In the genomic region with DNA sequence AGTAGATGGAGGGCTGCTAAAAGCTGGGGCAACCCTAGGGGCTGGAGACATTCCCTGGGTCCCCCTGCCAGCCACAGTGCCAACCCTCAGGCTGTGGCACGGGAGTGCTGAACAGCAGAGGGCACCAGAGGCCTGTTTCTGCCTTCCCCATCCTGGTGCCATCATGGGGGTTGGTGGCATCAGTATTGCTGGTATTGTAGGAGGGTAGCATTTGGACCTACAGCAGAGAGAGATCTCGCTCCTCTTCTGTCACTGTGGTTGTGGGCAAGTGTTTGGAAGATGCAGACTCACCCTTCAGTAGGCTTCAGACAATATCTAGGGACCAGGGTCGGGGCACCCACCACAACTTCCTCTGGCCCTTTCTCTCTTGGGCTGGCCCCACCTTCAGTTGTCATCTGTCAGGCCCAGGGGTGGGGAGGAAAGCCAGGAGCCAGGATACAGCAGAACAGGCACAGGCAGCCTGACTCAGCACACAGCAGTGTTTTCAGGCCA, we compare ENCODE assay signal across 8 cellular contexts.
DNase-seq lines count a peak whose midpoint lies in the region; ATAC-seq, FAIRE-seq and TF ChIP-seq lines count a peak whose summit lies in the region.

No MANE protein-coding gene starts in this region.

- H2AFZ ChIP-seq in HepG2 (ENCODE audit: low read length) = no peak overlapping the region

- no peak overlapping the region for H3K4me2 ChIP-seq in HepG2 (ENCODE audit: low read depth, low read length)

- H3K9ac ChIP-seq in HepG2 (ENCODE audit: insufficient read depth, low read depth, low read length) = no peak overlapping the region

- in situ Hi-C loops in HepG2 (cut with HindIII; ENCODE audit: extremely low pct_ligation_motif_present, low pct_unique_long_range_greater_than_20kb) = loop anchor here (25.0 kb wide), 1 partner anchor 561 kb away; no protein-coding TSS in a partner anchor

- intact Hi-C loops in HepG2 (cut with micrococcal nuclease; ENCODE audit: unreplicated experiment) = no loop called here

- CTCF ChIA-PET in HepG2 (lab: Yijun Ruan, JAX; ENCODE audit: low intra/inter-chr PET ratio, low total read pairs) = no interaction called here

- TF ChIP-seq EP300 in HepG2 (IDR thresholded peaks at IDR 0.05; ENCODE audit: low read depth in 2 of 2, low read length in 2 of 2) (no peak), HepG2 (CRISPR knock-in tag; IDR thresholded peaks at IDR 0.05; ENCODE audit: borderline replicate concordance) (no peak)

- H3K27ac ChIP-seq in HepG2 (ENCODE audit: extremely low read length, insufficient read depth, low read length) = no peak overlapping the region

- peak; percentile 71 for TF ChIP-seq CTCF in GM12865 (IDR thresholded peaks at IDR 0.05; ENCODE audit: insufficient read depth, low read depth, low read length, missing control alignments)
- peak; percentile 63 for TF ChIP-seq CTCF in HepG2 (CRISPR knock-in tag; IDR thresholded peaks at IDR 0.05)

- peaks cover 13 to 96% of the 10 kb centered on the region in 2 experiments; a peak in 4 of 5 replicates for H3K27me3 ChIP-seq in HepG2 (ENCODE audit: control insufficient read depth in 1 of 2, insufficient read depth in 2 of 2, low read length in 2 of 2)

- H3K4me3 ChIP-seq in GM12865 (ENCODE audit: low read depth, low read length) = no peak overlapping the region
- H3K4me3 ChIP-seq in HepG2 (replicated peaks in 1 of 3; ENCODE audit: insufficient read depth in 1 of 3, low read depth in 2 of 3, low read length in 3 of 3) = no peak overlapping the region

- H3K79me2 ChIP-seq in HepG2 (ENCODE audit: insufficient read depth, low read length) = no peaks in the 10 kb centered on the region

- no TSS peak for BruUV-seq in HepG2 (replicated peaks; lab: Mats Ljungman, UMichigan)

- no peak for FAIRE-seq in HepG2 (lab: Jason Lieb, UNC)

- peaks cover 65% of the 10 kb centered on the region; the same call in 1 of the 2 replicates for H4K20me1 ChIP-seq in HepG2 (ENCODE audit: insufficient read depth, low read length)

- H3K9me3 ChIP-seq in HepG2 (ENCODE audit: low read length) = no peaks in the 10 kb centered on the region

- DNase-seq in GM12865 (ENCODE audit: low read depth) (peak; percentile 38), NCI-H2029 (lab: John Stamatoyannopoulos, UW) (peak; percentile 30), HepG2 (ENCODE audit: low spot score) (no peak)
- peak; percentile 56 for DNase-seq in central memory CD4-positive, alpha-beta T cell
- DNase-seq in stimulated activated CD8-positive, alpha-beta memory T cell treated with anti-CD3 and anti-CD28 coated beads, Interleukin-12 subunit alpha, Interleukin-12 subunit beta, amount 100 ng/mL, for 4 hours (ENCODE audit: low read depth) = peak; percentile 47

- H3K36me3 ChIP-seq in HepG2 (replicated peaks in 1 of 2; ENCODE audit: control insufficient read depth in 1 of 2, insufficient read depth in 2 of 2, low read length in 2 of 2) = no peaks in the 10 kb centered on the region

- POLR2A ChIA-PET in HepG2 (lab: Yijun Ruan, JAX) = no interaction called here

- WGBS in HepG2 (ENCODE audit: low lambda C conversion rate) = 0% methylated on average over 3 of the region's 3 CpGs

- ATAC-seq in activated CD4-positive, CD25-positive, alpha-beta regulatory T cell treated with anti-CD3 and anti-CD28 coated beads, Interleukin-2, amount 50 U/mL, for 24 hours = peak; percentile 47 to 48
- peak; percentile 41 for ATAC-seq in HepG2
- no peak for ATAC-seq in HG03108 (IDR thresholded peaks at IDR 0.05; ENCODE audit: unreplicated experiment)
- ATAC-seq in GM21529 (IDR thresholded peaks at IDR 0.05; ENCODE audit: unreplicated experiment) = no peak

- H3K4me1 ChIP-seq in HepG2 (ENCODE audit: insufficient read depth, low read length) = peaks cover 11% of the 10 kb centered on the region

- no peak for TF ChIP-seq POLR2A in HepG2 (IDR thresholded peaks at IDR 0.05; ENCODE audit: insufficient read depth in 1 of 2, low read depth in 2 of 2, low read length in 2 of 2)

- 0 out of 2 replicates have a peak, but pooled peaks have one; percentile 39 for TF ChIP-seq RAD21 in HepG2 (CRISPR knock-in tag; IDR thresholded peaks at IDR 0.05)

TF ChIP-seq in HepG2, 621 proteins besides CTCF, POLR2A, EP300 and RAD21:
- TF ChIP-seq THAP11 (CRISPR knock-in tag; IDR thresholded peaks at IDR 0.05) = no peak
- peak; percentile 76 for TF ChIP-seq STAG1 (CRISPR knock-in tag; IDR thresholded peaks at IDR 0.05)
- peak; percentile 90 for TF ChIP-seq HNRNPL (IDR thresholded peaks at IDR 0.05; ENCODE audit: low read depth, low read length)

Comparison
In these comparisons a context has a peak if more than half of its experiments do, and no peak if none do; other contexts are left out.
1. ATAC-seq: peak in activated CD4-positive, CD25-positive, alpha-beta regulatory T cell treated with anti-CD3 and anti-CD28 coated beads, Interleukin-2, amount 50 U/mL, for 24 hours (2 of 2) and HepG2 (single experiment); none in HG03108 (single experiment) and GM21529 (single experiment).